Comparison of ENCODE assay signal across 1 cellular context in the genomic region with DNA sequence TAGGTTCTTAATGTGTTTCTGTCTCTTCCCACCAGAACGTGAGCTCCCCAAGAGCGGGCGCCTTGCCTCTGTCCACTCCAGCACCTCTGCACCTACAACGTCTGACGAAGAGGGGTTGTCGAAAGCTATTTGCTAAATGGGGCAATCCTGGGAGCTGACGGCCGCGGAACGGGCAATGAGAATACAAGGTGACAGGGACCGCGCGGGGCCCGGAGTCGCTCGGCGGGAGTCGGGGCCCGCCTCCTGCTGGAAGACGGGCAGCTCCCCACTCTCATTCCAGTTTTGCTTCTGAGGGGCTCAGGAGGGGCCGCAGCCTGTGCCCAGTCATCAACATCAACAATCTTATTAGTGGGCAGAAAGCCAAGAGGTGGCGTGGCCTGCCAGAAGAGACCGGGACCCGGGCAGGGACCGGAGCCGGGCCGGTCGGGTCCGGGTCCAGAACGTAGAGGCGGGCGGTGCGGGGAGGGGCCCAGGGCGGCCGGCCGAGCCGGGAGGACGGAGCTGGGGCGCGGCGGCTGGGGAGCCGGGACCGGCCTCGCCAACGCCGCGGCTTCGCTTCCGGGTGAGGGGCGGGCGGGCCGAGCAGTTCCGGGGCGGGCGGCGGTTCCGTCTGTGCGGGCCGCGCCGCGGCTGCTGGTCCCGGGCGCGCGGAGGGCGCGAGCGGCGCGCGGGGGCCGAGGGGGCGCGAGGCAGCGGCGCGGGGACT.
A peak's percentile ranks its signal among the peaks of the same experiment; 100 is the strongest.
TF ChIP-seq lines count a peak whose summit lies in the region.

MOSMO (plus strand) TSS at position 603 of the 706 bp plus-strand sequence. CDS start 191 bp downstream, outside the sequence.

TF ChIP-seq in K562, 482 proteins besides CTCF, POLR2A, EP300 and RAD21 (continues in another document):
- TF ChIP-seq ZNF212 (CRISPR knock-in tag; IDR thresholded peaks at IDR 0.05) (no peak), GATA2 (CRISPR knock-in tag; IDR thresholded peaks at IDR 0.05) (no peak), CEBPG (CRISPR knock-in tag; IDR thresholded peaks at IDR 0.05) (peak; percentile 33; the same call in 1 of the 2 replicates), CEBPG (tag; conservative IDR thresholded peaks at IDR 0.05 in 1 of 2, IDR thresholded peaks at IDR 0.05 in 1 of 2) (peak in 1 of 2 experiments; percentile 67; a peak in 2 of 4 replicates), ESRRA (IDR thresholded peaks at IDR 0.05; ENCODE audit: borderline replicate concordance, low read depth) (peak; percentile 20; the same call in 1 of the 2 replicates), SOX6 (IDR thresholded peaks at IDR 0.05) (no peak), EWSR1 (IDR thresholded peaks at IDR 0.05; ENCODE audit: borderline replicate concordance, low read depth, partially characterized antibody) (no peak), PYGO2 (tag; IDR thresholded peaks at IDR 0.05) (no peak), ATF2 (CRISPR knock-in tag; IDR thresholded peaks at IDR 0.05) (no peak), HNRNPL (IDR thresholded peaks at IDR 0.05; ENCODE audit: low read depth, low read length) (no peak), ZNF24 (IDR thresholded peaks at IDR 0.05) (no peak), SMARCA4 (IDR thresholded peaks at IDR 0.05) (peak; percentile 17; the same call in 1 of the 2 replicates), NELFE (IDR thresholded peaks at IDR 0.05; ENCODE audit: insufficient read depth, insufficient read length) (no peak), MEF2A (IDR thresholded peaks at IDR 0.05; ENCODE audit: control insufficient read depth, low read depth, low read length) (no peak), CC2D1A (IDR thresholded peaks at IDR 0.05) (no peak), AFF1 (IDR thresholded peaks at IDR 0.05; ENCODE audit: low read depth in 1 of 2, partially characterized antibody in 2 of 2) (peak in 1 of 2 experiments; percentile 55), XRCC5 (IDR thresholded peaks at IDR 0.05; ENCODE audit: low read depth, low read length) (no peak), ETS1 (conservative IDR thresholded peaks at IDR 0.05; ENCODE audit: control insufficient read depth, low read depth, low read length) (0 out of 2 replicates have a peak, but pooled peaks have one; percentile 15), NR4A1 (CRISPR knock-in tag; IDR thresholded peaks at IDR 0.05) (no peak), NR4A1 (tag; IDR thresholded peaks at IDR 0.05) (0 out of 2 replicates have a peak, but pooled peaks have one; percentile 41), RNF219 (CRISPR knock-in tag; IDR thresholded peaks at IDR 0.05) (no peak), ZNF175 (CRISPR knock-in tag; IDR thresholded peaks at IDR 0.05; ENCODE audit: low read depth) (no peak), ZNF408 (CRISPR knock-in tag; IDR thresholded peaks at IDR 0.05; ENCODE audit: low read depth) (no peak), CTBP1 (IDR thresholded peaks at IDR 0.05; ENCODE audit: borderline replicate concordance) (peak; percentile 33; the same call in 1 of the 2 replicates), STAG1 (CRISPR knock-in tag; IDR thresholded peaks at IDR 0.05; ENCODE audit: borderline replicate concordance) (no peak), BCL6 (CRISPR knock-in tag; IDR thresholded peaks at IDR 0.05) (no peak)
- TF ChIP-seq, protein P1, sequence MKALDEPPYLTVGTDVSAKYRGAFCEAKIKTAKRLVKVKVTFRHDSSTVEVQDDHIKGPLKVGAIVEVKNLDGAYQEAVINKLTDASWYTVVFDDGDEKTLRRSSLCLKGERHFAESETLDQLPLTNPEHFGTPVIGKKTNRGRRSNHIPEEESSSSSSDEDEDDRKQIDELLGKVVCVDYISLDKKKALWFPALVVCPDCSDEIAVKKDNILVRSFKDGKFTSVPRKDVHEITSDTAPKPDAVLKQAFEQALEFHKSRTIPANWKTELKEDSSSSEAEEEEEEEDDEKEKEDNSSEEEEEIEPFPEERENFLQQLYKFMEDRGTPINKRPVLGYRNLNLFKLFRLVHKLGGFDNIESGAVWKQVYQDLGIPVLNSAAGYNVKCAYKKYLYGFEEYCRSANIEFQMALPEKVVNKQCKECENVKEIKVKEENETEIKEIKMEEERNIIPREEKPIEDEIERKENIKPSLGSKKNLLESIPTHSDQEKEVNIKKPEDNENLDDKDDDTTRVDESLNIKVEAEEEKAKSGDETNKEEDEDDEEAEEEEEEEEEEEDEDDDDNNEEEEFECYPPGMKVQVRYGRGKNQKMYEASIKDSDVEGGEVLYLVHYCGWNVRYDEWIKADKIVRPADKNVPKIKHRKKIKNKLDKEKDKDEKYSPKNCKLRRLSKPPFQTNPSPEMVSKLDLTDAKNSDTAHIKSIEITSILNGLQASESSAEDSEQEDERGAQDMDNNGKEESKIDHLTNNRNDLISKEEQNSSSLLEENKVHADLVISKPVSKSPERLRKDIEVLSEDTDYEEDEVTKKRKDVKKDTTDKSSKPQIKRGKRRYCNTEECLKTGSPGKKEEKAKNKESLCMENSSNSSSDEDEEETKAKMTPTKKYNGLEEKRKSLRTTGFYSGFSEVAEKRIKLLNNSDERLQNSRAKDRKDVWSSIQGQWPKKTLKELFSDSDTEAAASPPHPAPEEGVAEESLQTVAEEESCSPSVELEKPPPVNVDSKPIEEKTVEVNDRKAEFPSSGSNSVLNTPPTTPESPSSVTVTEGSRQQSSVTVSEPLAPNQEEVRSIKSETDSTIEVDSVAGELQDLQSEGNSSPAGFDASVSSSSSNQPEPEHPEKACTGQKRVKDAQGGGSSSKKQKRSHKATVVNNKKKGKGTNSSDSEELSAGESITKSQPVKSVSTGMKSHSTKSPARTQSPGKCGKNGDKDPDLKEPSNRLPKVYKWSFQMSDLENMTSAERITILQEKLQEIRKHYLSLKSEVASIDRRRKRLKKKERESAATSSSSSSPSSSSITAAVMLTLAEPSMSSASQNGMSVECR (CRISPR knock-in tag; IDR thresholded peaks at IDR 0.05) = 0 out of 2 replicates have a peak, but pooled peaks have one; percentile 58
- TF ChIP-seq, protein P2, sequence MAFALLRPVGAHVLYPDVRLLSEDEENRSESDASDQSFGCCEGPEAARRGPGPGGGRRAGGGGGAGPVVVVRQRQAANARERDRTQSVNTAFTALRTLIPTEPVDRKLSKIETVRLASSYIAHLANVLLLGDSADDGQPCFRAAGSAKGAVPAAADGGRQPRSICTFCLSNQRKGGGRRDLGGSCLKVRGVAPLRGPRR (CRISPR knock-in tag; IDR thresholded peaks at IDR 0.05) = no peak
- TF ChIP-seq, protein P3, sequence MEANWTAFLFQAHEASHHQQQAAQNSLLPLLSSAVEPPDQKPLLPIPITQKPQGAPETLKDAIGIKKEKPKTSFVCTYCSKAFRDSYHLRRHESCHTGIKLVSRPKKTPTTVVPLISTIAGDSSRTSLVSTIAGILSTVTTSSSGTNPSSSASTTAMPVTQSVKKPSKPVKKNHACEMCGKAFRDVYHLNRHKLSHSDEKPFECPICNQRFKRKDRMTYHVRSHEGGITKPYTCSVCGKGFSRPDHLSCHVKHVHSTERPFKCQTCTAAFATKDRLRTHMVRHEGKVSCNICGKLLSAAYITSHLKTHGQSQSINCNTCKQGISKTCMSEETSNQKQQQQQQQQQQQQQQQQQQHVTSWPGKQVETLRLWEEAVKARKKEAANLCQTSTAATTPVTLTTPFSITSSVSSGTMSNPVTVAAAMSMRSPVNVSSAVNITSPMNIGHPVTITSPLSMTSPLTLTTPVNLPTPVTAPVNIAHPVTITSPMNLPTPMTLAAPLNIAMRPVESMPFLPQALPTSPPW (CRISPR knock-in tag; IDR thresholded peaks at IDR 0.05) = peak; percentile 76
- TF ChIP-seq, protein P4, sequence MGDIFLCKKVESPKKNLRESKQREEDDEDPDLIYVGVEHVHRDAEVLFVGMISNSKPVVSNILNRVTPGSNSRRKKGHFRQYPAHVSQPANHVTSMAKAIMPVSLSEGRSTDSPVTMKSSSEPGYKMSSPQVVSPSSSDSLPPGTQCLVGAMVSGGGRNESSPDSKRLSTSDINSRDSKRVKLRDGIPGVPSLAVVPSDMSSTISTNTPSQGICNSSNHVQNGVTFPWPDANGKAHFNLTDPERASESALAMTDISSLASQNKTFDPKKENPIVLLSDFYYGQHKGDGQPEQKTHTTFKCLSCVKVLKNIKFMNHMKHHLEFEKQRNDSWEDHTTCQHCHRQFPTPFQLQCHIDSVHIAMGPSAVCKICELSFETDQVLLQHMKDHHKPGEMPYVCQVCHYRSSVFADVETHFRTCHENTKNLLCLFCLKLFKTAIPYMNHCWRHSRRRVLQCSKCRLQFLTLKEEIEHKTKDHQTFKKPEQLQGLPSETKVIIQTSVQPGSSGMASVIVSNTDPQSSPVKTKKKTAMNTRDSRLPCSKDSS (IDR thresholded peaks at IDR 0.05; ENCODE audit: low read depth, partially characterized antibody) = no peak
- TF ChIP-seq, protein P5, sequence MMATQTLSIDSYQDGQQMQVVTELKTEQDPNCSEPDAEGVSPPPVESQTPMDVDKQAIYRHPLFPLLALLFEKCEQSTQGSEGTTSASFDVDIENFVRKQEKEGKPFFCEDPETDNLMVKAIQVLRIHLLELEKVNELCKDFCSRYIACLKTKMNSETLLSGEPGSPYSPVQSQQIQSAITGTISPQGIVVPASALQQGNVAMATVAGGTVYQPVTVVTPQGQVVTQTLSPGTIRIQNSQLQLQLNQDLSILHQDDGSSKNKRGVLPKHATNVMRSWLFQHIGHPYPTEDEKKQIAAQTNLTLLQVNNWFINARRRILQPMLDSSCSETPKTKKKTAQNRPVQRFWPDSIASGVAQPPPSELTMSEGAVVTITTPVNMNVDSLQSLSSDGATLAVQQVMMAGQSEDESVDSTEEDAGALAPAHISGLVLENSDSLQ (IDR thresholded peaks at IDR 0.05) = peak; percentile 60
